12 cellular contexts compared by ENCODE assay signal in genomic region chrX:23779025-23779424, GRCh38. TPM values are rescaled to one million over a fixed set of nuclear protein-coding genes. Genes with fewer than 3 reads are reported as not detected.
DNase-seq lines count a peak whose midpoint lies in the region; ATAC-seq, FAIRE-seq and TF ChIP-seq lines count a peak whose summit lies in the region.
"Had no signal": no experiment of that assay in that cellular context is flagged by ENCODE, and none has a peak within 500 bp of the region (broad histone marks: within the 10 kb centered on the region; RNA-seq: fewer than 3 reads in every experiment).

No MANE protein-coding gene starts in this region.

- POLR2A ChIA-PET in Caco-2 (lab: Charles Lee), result interaction anchor here (0.6 kb wide), 1 partner anchor 123 kb away, joined by 3 read pairs; no protein-coding TSS in a partner anchor
- POLR2A ChIA-PET in K562 (lab: Yijun Ruan, JAX), result no interaction called here

- H3K4me1 Mint-ChIP-seq in Caco-2 (ENCODE audit: low read depth, unreplicated experiment), result no peaks in the 10 kb centered on the region

- H3K4me1 ChIP-seq in Caco-2 (peaks cover 4% of the 10 kb centered on the region; the same call in 1 of the 2 replicates), K562 (replicated peaks in 1 of 2; ENCODE audit: control insufficient read depth in 2 of 2, insufficient read depth in 2 of 2, low read length in 2 of 2) (peaks cover 8 to 10% of the 10 kb centered on the region in 2 experiments; a peak in 3 of 5 replicates), mesenchymal stem cell (ENCODE audit: control insufficient read depth, insufficient read depth, low read depth, low read length) (no peaks in the 10 kb centered on the region)
- H3K4me1 ChIP-seq: adrenal gland had no signal

- H2BK12ac ChIP-seq in mesenchymal stem cell (ENCODE audit: low read length in 2 of 2), result no peak overlapping the region

- TF ChIP-seq EP300 in K562 (IDR thresholded peaks at IDR 0.05; ENCODE audit: low read length), result no peak

- intact Hi-C loops in Caco-2 (cut with micrococcal nuclease; ENCODE audit: unreplicated experiment), result no loop called here
- intact Hi-C loops in K562 (cut with micrococcal nuclease), result no loop called here

- H2BK120ac ChIP-seq in mesenchymal stem cell (ENCODE audit: low read depth, low read length), result no peak overlapping the region

- H3K4me2 ChIP-seq in K562 (ENCODE audit: insufficient read depth, low read length) (no peak overlapping the region), mesenchymal stem cell (ENCODE audit: low read length, poor library complexity, severe bottlenecking) (no peak overlapping the region)

- no peaks in the 10 kb centered on the region for H3K9me3 ChIP-seq in Caco-2
- no peaks in the 10 kb centered on the region for H3K9me3 ChIP-seq in K562 (replicated peaks; ENCODE audit: control insufficient read depth, insufficient read depth, low read depth, low read length)
- H3K9me3 ChIP-seq in mesenchymal stem cell (ENCODE audit: control insufficient read depth, low read length), result no peaks in the 10 kb centered on the region
- H3K9me3 ChIP-seq: adrenal gland, SJCRH30 had no signal

- BruUV-seq in Caco-2 (replicated peaks; lab: Mats Ljungman, UMichigan) (no TSS peak), K562 (replicated peaks; lab: Mats Ljungman, UMichigan) (no TSS peak)

- CTCF ChIA-PET in Caco-2 (lab: Charles Lee) (interaction anchor here (0.7 to 1.0 kb wide), 2 partner anchors 85 to 123 kb away, joined by 3 to 6 read pairs; no protein-coding TSS in a partner anchor), K562 (lab: Yijun Ruan, JAX; ENCODE audit: low intra/inter-chr PET ratio) (interaction anchor here (0.6 to 0.9 kb wide), 2 partner anchors 22 to 66 kb away, joined by 3 to 5 read pairs; no protein-coding TSS in a partner anchor)

- H2AFZ ChIP-seq in K562 (ENCODE audit: low read depth, low read length) (peak overlapping the region; percentile 66; the same call in 1 of the 2 replicates), mesenchymal stem cell (ENCODE audit: low read depth, low read length) (no peak overlapping the region)

- H3K9me1 ChIP-seq in K562 (ENCODE audit: control insufficient read depth, insufficient read depth, low read length), result no peaks in the 10 kb centered on the region

- H3K9me3 Mint-ChIP-seq in Caco-2 (ENCODE audit: unreplicated experiment), result no peaks in the 10 kb centered on the region
- H3K9me3 Mint-ChIP-seq: endodermal cell had no signal

- no peak for TF ChIP-seq RAD21 in K562 (CRISPR knock-in tag; conservative IDR thresholded peaks at IDR 0.05 in 1 of 2, IDR thresholded peaks at IDR 0.05 in 1 of 2)

- TF ChIP-seq CTCF in Caco-2 (IDR thresholded peaks at IDR 0.05; ENCODE audit: insufficient read depth in 1 of 2, low read depth in 1 of 2, low read length in 1 of 2, severe bottlenecking in 1 of 2, unreplicated experiment in 1 of 2) (no peak), K562 (IDR thresholded peaks at IDR 0.05 in 2 of 3, conservative IDR thresholded peaks at IDR 0.05 in 1 of 3; ENCODE audit: insufficient read depth in 2 of 3, low read depth in 1 of 3, low read length in 3 of 3) (peak in 1 of 3 experiments; percentile 28; a peak in 2 of 6 replicates)

- H3K27ac Mint-ChIP-seq in Caco-2 (ENCODE audit: unreplicated experiment), result peak overlapping the region; percentile 55
- H3K27ac Mint-ChIP-seq: endodermal cell had no signal

- no peak overlapping the region for H3K14ac ChIP-seq in mesenchymal stem cell (ENCODE audit: low read length in 2 of 2)

- no peak overlapping the region for H2BK5ac ChIP-seq in mesenchymal stem cell (ENCODE audit: low read depth, low read length, poor library complexity, severe bottlenecking)

- H3K4me3 ChIP-seq in Caco-2 (ENCODE audit: low read depth, low read length) (no peak overlapping the region), K562 (no peak overlapping the region), mesenchymal stem cell (ENCODE audit: insufficient read depth in 1 of 2, low read depth in 1 of 2, low read length in 2 of 2) (no peak overlapping the region)
- H3K4me3 ChIP-seq: adrenal gland, SJCRH30 had no signal

- H3K27me3 Mint-ChIP-seq in Caco-2 (ENCODE audit: insufficient read depth, unreplicated experiment), result no peaks in the 10 kb centered on the region

- H3K36me3 Mint-ChIP-seq in Caco-2 (ENCODE audit: insufficient read depth, unreplicated experiment), result peaks cover 13% of the 10 kb centered on the region

- TF ChIP-seq POLR2A in K562 (conservative IDR thresholded peaks at IDR 0.05), result no peak

- H2BK15ac ChIP-seq in mesenchymal stem cell (ENCODE audit: low read depth, poor library complexity, severe bottlenecking), result no peak overlapping the region

- peaks cover 9% of the 10 kb centered on the region for H3K79me2 ChIP-seq in K562 (ENCODE audit: control insufficient read depth, insufficient read depth, low read length)

- no peak overlapping the region for H3K18ac ChIP-seq in mesenchymal stem cell (ENCODE audit: low read depth in 1 of 2, low read length in 2 of 2)

- H3K4ac ChIP-seq in mesenchymal stem cell (ENCODE audit: low read depth in 1 of 2, low read length in 2 of 2), result no peak overlapping the region

- DNase-seq in Caco-2, result no peak
- DNase-seq in HTR-8/SVneo (ENCODE audit: insufficient read length, low spot score), result peak; percentile 70
- no peak for DNase-seq in K562 (ENCODE audit: extremely low read depth in 1 of 4, low spot score in 3 of 4)
- peak; percentile 60 for DNase-seq in mesenchymal stem cell
- DNase-seq in GM03348 (ENCODE audit: low spot score), result no peak
- DNase-seq in foreskin melanocyte, result no peak
- DNase-seq in KG1 (lab: John Stamatoyannopoulos, UW), result no peak
- DNase-seq: adrenal gland, DMS79, endodermal cell had no signal

- no peak overlapping the region for H2AK5ac ChIP-seq in mesenchymal stem cell (ENCODE audit: low read length, severe bottlenecking)

- H3K79me1 ChIP-seq in mesenchymal stem cell (replicated peaks; ENCODE audit: low read length, poor library complexity, severe bottlenecking), result no peaks in the 10 kb centered on the region

- WGBS in K562 (ENCODE audit: insufficient coverage, low coverage, missing lambda C conversion rate), result 48% methylated on average over 4 of the region's 4 CpGs
- WGBS in mesenchymal stem cell, result 74% methylated on average over 3 of the region's 4 CpGs

- no peak overlapping the region for H4K91ac ChIP-seq in mesenchymal stem cell (ENCODE audit: low read length)

- H4K8ac ChIP-seq in mesenchymal stem cell (ENCODE audit: low read length), result no peak overlapping the region

- no peak overlapping the region for H3K27ac ChIP-seq in K562 (ENCODE audit: extremely low read depth, low read depth, low read length)
- no peak overlapping the region for H3K27ac ChIP-seq in mesenchymal stem cell (ENCODE audit: low read length, poor library complexity, severe bottlenecking)
- H3K27ac ChIP-seq: adrenal gland, SJCRH30 had no signal

- no peak overlapping the region for H3K23ac ChIP-seq in mesenchymal stem cell (ENCODE audit: low read length in 2 of 2)

- no peak overlapping the region for H3K9ac ChIP-seq in K562 (ENCODE audit: insufficient read depth in 1 of 2, low read depth in 2 of 2, low read length in 2 of 2)
- no peak overlapping the region for H3K9ac ChIP-seq in mesenchymal stem cell (ENCODE audit: low read length)

- H3K27me3 ChIP-seq in Caco-2 (replicated peaks; ENCODE audit: control insufficient read depth, insufficient read depth, low read length), result no peaks in the 10 kb centered on the region
- no peaks in the 10 kb centered on the region for H3K27me3 ChIP-seq in K562 (ENCODE audit: control insufficient read depth in 2 of 2, insufficient read depth in 2 of 2, low read length in 2 of 2)
- no peaks in the 10 kb centered on the region for H3K27me3 ChIP-seq in mesenchymal stem cell (ENCODE audit: control insufficient read depth in 1 of 2, insufficient read depth in 1 of 2, low read length in 2 of 2)
- H3K27me3 ChIP-seq: adrenal gland, SJCRH30 had no signal

- in situ Hi-C loops in K562 (cut with MboI), result no loop called here

- H3K36me3 ChIP-seq in Caco-2 (ENCODE audit: control insufficient read depth, insufficient read depth, low read length) (no peaks in the 10 kb centered on the region), K562 (ENCODE audit: control insufficient read depth, insufficient read depth, low read length) (no peaks in the 10 kb centered on the region), mesenchymal stem cell (ENCODE audit: control insufficient read depth in 1 of 2, insufficient read depth in 2 of 2, low read depth in 1 of 2, low read length in 2 of 2) (no peaks in the 10 kb centered on the region)
- H3K36me3 ChIP-seq: adrenal gland, SJCRH30 had no signal

- FAIRE-seq in HTR-8/SVneo (lab: Jason Lieb, UNC), result peak; percentile 86
- FAIRE-seq in K562 (lab: Jason Lieb, UNC), result no peak

- H3K4me3 Mint-ChIP-seq in Caco-2 (ENCODE audit: unreplicated experiment), result no peak overlapping the region
- H3K4me3 Mint-ChIP-seq: endodermal cell had no signal

- no peak for ATAC-seq in K562
- ATAC-seq in GM21717 (IDR thresholded peaks at IDR 0.05; ENCODE audit: unreplicated experiment), result no peak

- H4K20me1 ChIP-seq in K562 (replicated peaks; ENCODE audit: control insufficient read depth, insufficient read depth, low read length), result no peaks in the 10 kb centered on the region

RNA-seq across cellular contexts. Expression of gene SAT1, which starts 3.9 kb away (rescaled TPM):
- total RNA-seq in Caco-2 (2022) (151 and 155 TPM in 2 replicates), K562 (2014; rRNA removed) (48.7 and 53.2 TPM in 2 replicates), K562 (2014; rRNA removed; fragmentation: Illumina TruSeq; extraction: Trizol) (71.1 and 71.9 TPM in 2 replicates), K562 (2015; rRNA removed; fragmentation: Illumina TruSeq; extraction: Trizol) (43.7 and 47.4 TPM in 2 replicates), K562 (2021) (49.2 and 51.8 TPM in 2 replicates)
- total RNA-seq in K562 (2011; cell fraction: chromatin; rRNA removed; ENCODE audit: low replicate concordance), result 146 and 240 TPM in 2 replicates
- total RNA-seq in K562 (2011; cell fraction: nucleolus; rRNA removed), result 107 and 113 TPM in 2 replicates
- 145 and 181 TPM in 2 replicates for total RNA-seq in K562 (2011; cell fraction: nucleoplasm; rRNA removed)
- polyA plus RNA-seq in K562 (2011; rRNA removed) (160 and 169 TPM in 2 replicates), K562 (2014; fragmentation: Illumina TruSeq; extraction: Trizol) (66.1 and 74.1 TPM in 2 replicates), K562 (2014; fragmentation: Nextera tagmentation; extraction: Ambion mirVana) (100 to 1,000 TPM; 161 to 194 TPM), K562 (2014; rRNA removed) (77.6 and 94.7 TPM in 2 replicates)
- 24.1 and 90.3 TPM in 2 replicates for polyA plus RNA-seq in K562 (2011; cell fraction: cytosol; rRNA removed)
- 354 and 641 TPM in 2 replicates for polyA plus RNA-seq in K562 (2011; cell fraction: nucleus; rRNA removed)
- polyA plus RNA-seq in K562 (2012), result 60.7 and 194 TPM in 2 replicates
- 51.7 and 72.1 TPM in 2 replicates for polyA minus RNA-seq in K562 (2011; rRNA and poly(A)+ RNA removed)
- 17.5 and 19.9 TPM in 2 replicates for polyA minus RNA-seq in K562 (2011; cell fraction: cytosol; rRNA and poly(A)+ RNA removed)
- polyA minus RNA-seq in K562 (2011; cell fraction: nucleus; rRNA and poly(A)+ RNA removed), result 59.4 and 128 TPM in 2 replicates
- polyA plus RNA-seq in mesenchymal stem cell (2013, experiment 1 of 2), result 314 TPM
- polyA plus RNA-seq in mesenchymal stem cell (2013, experiment 2 of 2), result 311 TPM

RNA-seq across cellular contexts. Expression of gene ACOT9, which starts 35.9 kb away (rescaled TPM):
- total RNA-seq in Caco-2 (2022) (35.1 and 40.9 TPM in 2 replicates), K562 (2014; rRNA removed) (33.2 and 34.2 TPM in 2 replicates), K562 (2014; rRNA removed; fragmentation: Illumina TruSeq; extraction: Trizol) (50.6 and 55.5 TPM in 2 replicates), K562 (2015; rRNA removed; fragmentation: Illumina TruSeq; extraction: Trizol) (29.8 and 31.2 TPM in 2 replicates), K562 (2021) (35.3 and 38.6 TPM in 2 replicates)
- total RNA-seq in K562 (2011; cell fraction: chromatin; rRNA removed; ENCODE audit: low replicate concordance), result 67.3 and 68.2 TPM in 2 replicates
- 41.0 and 44.0 TPM in 2 replicates for total RNA-seq in K562 (2011; cell fraction: nucleolus; rRNA removed)
- 36.3 and 43.4 TPM in 2 replicates for total RNA-seq in K562 (2011; cell fraction: nucleoplasm; rRNA removed)
- polyA plus RNA-seq in K562 (2011; rRNA removed) (37.6 and 60.3 TPM in 2 replicates), K562 (2014; fragmentation: Illumina TruSeq; extraction: Trizol) (45.3 and 46.4 TPM in 2 replicates), K562 (2014; fragmentation: Nextera tagmentation; extraction: Ambion mirVana) (10 to 100 TPM; 50.0 to 80.9 TPM), K562 (2014; rRNA removed) (45.2 and 51.0 TPM in 2 replicates)
- polyA plus RNA-seq in K562 (2011; cell fraction: cytosol; rRNA removed), result 15.1 and 24.6 TPM in 2 replicates
- polyA plus RNA-seq in K562 (2011; cell fraction: nucleus; rRNA removed), result 45.6 and 53.8 TPM in 2 replicates
- 31.7 and 37.7 TPM in 2 replicates for polyA plus RNA-seq in K562 (2012)
- polyA minus RNA-seq in K562 (2011; rRNA and poly(A)+ RNA removed), result 39.3 and 52.9 TPM in 2 replicates
- polyA minus RNA-seq in K562 (2011; cell fraction: cytosol; rRNA and poly(A)+ RNA removed), result 13.5 and 22.0 TPM in 2 replicates
- 17.5 and 25.1 TPM in 2 replicates for polyA minus RNA-seq in K562 (2011; cell fraction: nucleus; rRNA and poly(A)+ RNA removed)
- 46.3 TPM for polyA plus RNA-seq in mesenchymal stem cell (2013, experiment 1 of 2)
- polyA plus RNA-seq in mesenchymal stem cell (2013, experiment 2 of 2), result 44.6 TPM

Comparison
In these comparisons a context has a peak if more than half of its experiments do, and no peak if none do; other contexts are left out.
1. DNase-seq: peak in HTR-8/SVneo (single experiment) and mesenchymal stem cell (single experiment); none in Caco-2 (0 of 2), K562 (0 of 4), GM03348 (single experiment), foreskin melanocyte (single experiment) and KG1 (single experiment).